ENCODE assay signal across 21 cellular contexts in genomic region chr10:69394020-69394419, GRCh38. TPM values are rescaled to one million over a fixed set of nuclear protein-coding genes. Genes with fewer than 3 reads are reported as not detected.
"Had no signal": no experiment of that assay in that cellular context is flagged by ENCODE, and none has a peak within 500 bp of the region (broad histone marks: within the 10 kb centered on the region; RNA-seq: fewer than 3 reads in every experiment).

No MANE protein-coding gene starts in this region.

- H3K9me3 Mint-ChIP-seq: activated CD4-positive, alpha-beta T cell treated with anti-CD3 and anti-CD28 coated beads, Interleukin-2, amount 10 ng/mL, durations not matched to agents 7 days and 5 days; memory B cell; naive thymus-derived CD4-positive, alpha-beta T cell; neural progenitor cell had no signal

- H3K27me3 Mint-ChIP-seq: activated CD4-positive, alpha-beta T cell treated with anti-CD3 and anti-CD28 coated beads, Interleukin-2, amount 10 ng/mL, durations not matched to agents 7 days and 5 days; memory B cell; naive thymus-derived CD4-positive, alpha-beta T cell had no signal

- H3K27me3 ChIP-seq: heart right ventricle, neural progenitor cell, stomach had no signal

- DNase-seq: activated CD4-positive, alpha-beta T cell treated with anti-CD3 and anti-CD28 coated beads, Interleukin-2, amount 10 ng/mL, durations not matched to agents 7 days and 5 days; activated naive CD4-positive, alpha-beta T cell; aorta; heart right ventricle; immature natural killer cell; kidney glomerular epithelial cell; left ventricle myocardium superior; naive thymus-derived CD4-positive, alpha-beta T cell; psoas muscle; small intestine; stimulated activated CD4-positive, alpha-beta T cell treated with anti-CD3 and anti-CD28 coated beads, Interleukin-15, amount 100 ng/mL, for 24 hours; stimulated activated CD4-positive, alpha-beta T cell treated with anti-CD3 and anti-CD28 coated beads, Interleukin-2, amount 100 ng/mL, for 48 hours; stomach; T-helper 1 cell; T1000 had no signal

- H3K4me2 ChIP-seq: neural progenitor cell had no signal

- H3K4me3 Mint-ChIP-seq: activated CD4-positive, alpha-beta T cell treated with anti-CD3 and anti-CD28 coated beads, Interleukin-2, amount 10 ng/mL, durations not matched to agents 7 days and 5 days; immature natural killer cell; memory B cell; naive thymus-derived CD4-positive, alpha-beta T cell had no signal

- H3K36me3 ChIP-seq: neural progenitor cell had no signal

- H3K9me3 ChIP-seq: heart right ventricle, psoas muscle, stomach had no signal

- H3K27ac ChIP-seq: coronary artery, heart right ventricle, neural progenitor cell, psoas muscle, stomach had no signal

- H3K4me3 ChIP-seq: coronary artery, heart right ventricle, neural progenitor cell, psoas muscle, stomach had no signal

- H2AFZ ChIP-seq: neural progenitor cell had no signal

- FAIRE-seq: small intestine had no signal

- H3K27ac Mint-ChIP-seq: immature natural killer cell, memory B cell, neural progenitor cell had no signal

- ATAC-seq: esophagus mucosa; heart right ventricle; left ventricle myocardium superior; naive thymus-derived CD4-positive, alpha-beta T cell; psoas muscle; right cardiac atrium had no signal

- H3K9ac ChIP-seq: neural progenitor cell had no signal

RNA-seq across cellular contexts. Expression of gene TACR2, which starts 22.7 kb away (rescaled TPM):
- total RNA-seq: activated CD4-positive, alpha-beta T cell treated with anti-CD3 and anti-CD28 coated beads, Interleukin-2, amount 10 ng/mL, durations not matched to agents 7 days and 5 days; left ventricle myocardium superior; osteocyte had no signal
